21 cellular contexts compared by ENCODE assay signal in genomic region chr1:201774224-201774982, GRCh38. TPM values are rescaled to one million over a fixed set of nuclear protein-coding genes. Genes with fewer than 3 reads are reported as not detected.
DNase-seq lines count a peak whose midpoint lies in the region; ATAC-seq and TF ChIP-seq lines count a peak whose summit lies in the region.
"Had no signal": no experiment of that assay in that cellular context is flagged by ENCODE, and none has a peak within 500 bp of the region (broad histone marks: within the 10 kb centered on the region; RNA-seq: fewer than 3 reads in every experiment).

No MANE protein-coding gene starts in this region.

- H2AFZ ChIP-seq in PC-9 = no peak overlapping the region

- 0 out of 2 replicates have a peak, but pooled peaks cover 7% of the 10 kb centered on the region for H3F3A ChIP-seq in PC-9 (ENCODE audit: insufficient read depth, low read depth)

- 45 to 47% methylated on average over 4 of the region's 4 CpGs for WGBS in aorta, 2 donors

- POLR2A ChIA-PET in PC-9 (lab: Charles Lee; ENCODE audit: unreplicated experiment) = no interaction called here

- H3K36me3 ChIP-seq in left ventricle myocardium inferior (peaks cover 16% of the 10 kb centered on the region), aorta (ENCODE audit: control insufficient read depth in 1 of 2, insufficient read depth in 2 of 2, low read length in 1 of 2) (no peaks in the 10 kb centered on the region), PC-9 (ENCODE audit: low read depth) (no peaks in the 10 kb centered on the region)
- H3K36me3 ChIP-seq: stomach had no signal

- no peak for DNase-seq in left ventricle myocardium inferior
- DNase-seq in cardiac septum (ENCODE audit: low spot score) = no peak
- DNase-seq in cardiac fibroblast (ENCODE audit: low read depth in 2 of 2) = peak; percentile 70 to 92
- DNase-seq in iris pigment epithelial cell (ENCODE audit: low read depth) = peak; percentile 94
- DNase-seq in aorta = no peak
- DNase-seq in PC-9 = no peak
- DNase-seq: ACHN; activated CD4-positive, alpha-beta T cell treated with anti-CD3 and anti-CD28 coated beads for 48 hours; activated T-cell treated with anti-CD3 and anti-CD28 coated beads for 4 hours; Caco-2; effector memory CD8-positive, alpha-beta T cell; GOT3; hippocampal formation; NCI-H748 treated with DMSO at 0.1 percent for 48 hours; SHP77 treated with DMSO at 0.1 percent for 48 hours; small intestine; stomach; T-helper 9 cell had no signal

- no peaks in the 10 kb centered on the region for H3K9me2 ChIP-seq in PC-9 (ENCODE audit: insufficient read depth)

- peaks cover 93% of the 10 kb centered on the region for H3K4me1 ChIP-seq in left ventricle myocardium inferior
- H3K4me1 ChIP-seq in aorta (ENCODE audit: control insufficient read depth in 1 of 2, insufficient read depth in 2 of 2, low read length in 2 of 2) = peaks cover 5 to 27% of the 10 kb centered on the region in 2 donors
- no peaks in the 10 kb centered on the region for H3K4me1 ChIP-seq in PC-9 (replicated peaks; ENCODE audit: insufficient read depth)
- H3K4me1 ChIP-seq: Caco-2 had no signal

- no peak overlapping the region for H3K4me2 ChIP-seq in PC-9

- H3K9me3 ChIP-seq in left ventricle myocardium inferior (replicated peaks) (peaks cover 19% of the 10 kb centered on the region), aorta (ENCODE audit: control insufficient read depth, low read length) (no peaks in the 10 kb centered on the region), PC-9 (ENCODE audit: insufficient read depth, low read depth) (peaks cover 10% of the 10 kb centered on the region; the same call in 1 of the 2 replicates)

- H3K4me3 ChIP-seq in left ventricle myocardium inferior (no peak overlapping the region), cardiac fibroblast (replicated peaks in 1 of 2; ENCODE audit: low read depth in 2 of 2, low read length in 2 of 2) (no peak overlapping the region), aorta (ENCODE audit: low read length in 2 of 2) (no peak overlapping the region), PC-9 (no peak overlapping the region)
- H3K4me3 ChIP-seq: stomach had no signal

- ATAC-seq in aorta (ENCODE audit: low FRiP score) (no peak), GM19395 (IDR thresholded peaks at IDR 0.05; ENCODE audit: unreplicated experiment) (no peak), GM18858 (IDR thresholded peaks at IDR 0.05; ENCODE audit: unreplicated experiment) (no peak)
- ATAC-seq: effector memory CD8-positive, alpha-beta T cell; natural killer cell treated with Interleukin-12 subunit alpha and Interleukin-12 subunit beta and Interleukin-15 and Interleukin-18, amount 100 ng/mL, for 72 hours had no signal

- no peaks in the 10 kb centered on the region for H3K27me3 ChIP-seq in left ventricle myocardium inferior (ENCODE audit: low read depth)
- no peaks in the 10 kb centered on the region for H3K27me3 ChIP-seq in aorta (ENCODE audit: control insufficient read depth in 1 of 2, insufficient read depth in 2 of 2, low read length in 1 of 2)
- H3K27me3 ChIP-seq in PC-9 (ENCODE audit: insufficient read depth, low read depth) = no peaks in the 10 kb centered on the region
- H3K27me3 ChIP-seq: stomach had no signal

- TF ChIP-seq CTCF in left ventricle myocardium inferior (IDR thresholded peaks at IDR 0.05; ENCODE audit: borderline replicate concordance) = no peak
- TF ChIP-seq CTCF in cardiac fibroblast (IDR thresholded peaks at IDR 0.05; ENCODE audit: low read depth, low read length) = no peak
- TF ChIP-seq CTCF in PC-9 (conservative IDR thresholded peaks at IDR 0.05) = no peak

- intact Hi-C loops in left ventricle myocardium inferior (cut with micrococcal nuclease) = no loop called here
- intact Hi-C loops in cardiac septum (cut with DNase I) = no loop called here
- intact Hi-C loops in aorta (cut with DNase I) = no loop called here
- intact Hi-C loops in PC-9 (cut with micrococcal nuclease; ENCODE audit: unreplicated experiment) = no loop called here

- BruUV-seq in PC-9 (replicated peaks; lab: Mats Ljungman, UMichigan) = no TSS peak

- CTCF ChIA-PET in PC-9 (lab: Charles Lee) = interaction anchor here (0.6 kb wide), 1 partner anchor 326 kb away, joined by 5 read pairs; no protein-coding TSS in a partner anchor

- H3K27ac ChIP-seq in left ventricle myocardium inferior (replicated peaks) (peak overlapping the region; percentile 78), aorta (ENCODE audit: low read depth in 1 of 2, low read length in 2 of 2) (peak overlapping the region; percentile 64 to 93), PC-9 (no peak overlapping the region)
- H3K27ac ChIP-seq: stomach had no signal

- no peaks in the 10 kb centered on the region for H4K20me1 ChIP-seq in PC-9 (ENCODE audit: insufficient read depth)

- no peaks in the 10 kb centered on the region for H3K79me2 ChIP-seq in PC-9 (ENCODE audit: low read depth)

RNA-seq across cellular contexts. Expression of gene IPO9, which starts 54.6 kb away (rescaled TPM):
- 20.1 TPM for total RNA-seq in left ventricle myocardium inferior
- 24.7 TPM for total RNA-seq in cardiac septum
- 10 to 100 TPM; 36.6 to 45.0 TPM for total RNA-seq in aorta
- 10 to 100 TPM; 12.0 to 27.7 TPM for polyA plus RNA-seq in aorta
- 67.3 and 76.2 TPM in 2 replicates for total RNA-seq in PC-9 (2021)

Comparison
In these comparisons a context has a peak if more than half of its experiments do, and no peak if none do; other contexts are left out.
1. DNase-seq: peak in cardiac fibroblast (2 of 2) and iris pigment epithelial cell (single experiment); none in left ventricle myocardium inferior (single experiment), cardiac septum (single experiment), aorta (0 of 2) and PC-9 (0 of 2).